Comparison of ENCODE assay signal across 24 cellular contexts in the genomic region with DNA sequence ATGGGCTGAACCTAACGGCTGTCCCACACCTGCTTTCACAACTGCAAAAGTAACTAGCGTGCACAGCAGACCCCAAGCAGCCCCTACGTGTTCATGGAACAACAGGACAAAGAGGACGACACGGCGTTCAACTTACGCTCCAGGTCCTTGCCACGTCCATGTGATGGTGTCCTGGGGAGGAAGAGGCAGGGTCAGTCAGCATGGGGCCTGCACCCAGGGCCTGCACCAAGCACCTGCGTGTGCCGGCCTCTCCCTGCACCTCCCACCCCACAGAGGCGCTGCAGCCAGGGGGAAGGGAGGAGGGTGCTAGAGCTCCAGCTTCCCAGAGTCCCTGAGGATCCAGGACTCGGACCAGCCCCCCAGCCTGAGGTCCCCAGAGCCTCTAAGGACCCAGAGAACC. TPM values are rescaled to one million over a fixed set of nuclear protein-coding genes. Genes with fewer than 3 reads are reported as not detected.
DNase-seq lines count a peak whose midpoint lies in the region; ATAC-seq and TF ChIP-seq lines count a peak whose summit lies in the region.
"Had no signal": no experiment of that assay in that cellular context is flagged by ENCODE, and none has a peak within 500 bp of the region (broad histone marks: within the 10 kb centered on the region; RNA-seq: fewer than 3 reads in every experiment).

No MANE protein-coding gene starts in this region.

- H3K27me3 ChIP-seq in right atrium auricular region, result no peaks in the 10 kb centered on the region
- H3K27me3 ChIP-seq in adrenal gland, result no peaks in the 10 kb centered on the region
- no peaks in the 10 kb centered on the region for H3K27me3 ChIP-seq in stomach
- H3K27me3 ChIP-seq: BE2C, esophagus muscularis mucosa, gastrocnemius medialis, SJCRH30, upper lobe of right lung had no signal

- no peak for ATAC-seq in Right ventricle myocardium superior (ENCODE audit: poor library complexity)
- ATAC-seq in mucosa of descending colon, result no peak
- ATAC-seq: gastrocnemius medialis, HCT116 had no signal

- TF ChIP-seq POLR2A in adrenal gland (IDR thresholded peaks at IDR 0.05), result no peak
- no peak for TF ChIP-seq POLR2A in stomach (IDR thresholded peaks at IDR 0.05)

- no peak for TF ChIP-seq CTCF in right atrium auricular region (IDR thresholded peaks at IDR 0.05)
- no peak for TF ChIP-seq CTCF in adrenal gland (IDR thresholded peaks at IDR 0.05)
- no peak for TF ChIP-seq CTCF in mucosa of descending colon (IDR thresholded peaks at IDR 0.05)
- no peak for TF ChIP-seq CTCF in stomach (IDR thresholded peaks at IDR 0.05)

- 84 to 95% (median 92%) methylated on average over 5 to 12 of the region's 12 CpGs for WGBS in adrenal gland, 4 donors
- WGBS in stomach, 5 donors, result 79 to 93% (median 87%) methylated on average over 10 to 12 of the region's 12 CpGs

- intact Hi-C loops in Right ventricle myocardium superior (cut with DNase I), result no loop called here
- intact Hi-C loops in adrenal gland (cut with DNase I), result loop anchor here in 1 of 2 donors (10.0 kb wide), 1 partner anchor 154 kb away; no protein-coding TSS in a partner anchor
- intact Hi-C loops in mucosa of descending colon (cut with DNase I, micrococcal nuclease), result no loop called here
- intact Hi-C loops in stomach (cut with DNase I; ENCODE audit: low total_unique reads), result no loop called here

- H3K27ac ChIP-seq in right atrium auricular region (no peak overlapping the region), adrenal gland (peak overlapping the region in 3 of 5 donors; percentile 19 to 86 (median 79)), stomach (peak overlapping the region in 3 of 5 donors; percentile 34 to 66 (median 65))
- H3K27ac ChIP-seq: gastrocnemius medialis, KMS-11, SJCRH30, upper lobe of right lung had no signal

- no peak for TF ChIP-seq EP300 in stomach (IDR thresholded peaks at IDR 0.05)

- H3K4me1 ChIP-seq in right atrium auricular region (peaks cover 0 to 8% of the 10 kb centered on the region in 2 donors), adrenal gland (replicated peaks in 1 of 2) (peaks cover 5 to 15% of the 10 kb centered on the region in 2 donors), mucosa of descending colon (ENCODE audit: low read depth) (no peaks in the 10 kb centered on the region), stomach (peaks cover 0 to 16% (median 11%) of the 10 kb centered on the region in 4 donors)
- H3K4me1 ChIP-seq: BE2C, gastrocnemius medialis, SJCRH30 had no signal

- no peak overlapping the region for H3K4me3 ChIP-seq in right atrium auricular region
- no peak overlapping the region for H3K4me3 ChIP-seq in adrenal gland
- H3K4me3 ChIP-seq in mucosa of descending colon, result no peak overlapping the region
- no peak overlapping the region for H3K4me3 ChIP-seq in stomach
- H3K4me3 ChIP-seq: esophagus muscularis mucosa, gastrocnemius medialis, SJCRH30, upper lobe of right lung had no signal

- DNase-seq in Right ventricle myocardium superior, result peak; percentile 22
- no peak for DNase-seq in right atrium auricular region (ENCODE audit: low spot score)
- DNase-seq in adrenal gland, result no peak
- DNase-seq in mucosa of descending colon, result peak in 2 of 3 donors; percentile 19 to 42
- DNase-seq in stomach, result no peak
- no peak for DNase-seq in stimulated activated CD4-positive, alpha-beta T cell treated with anti-CD3 and anti-CD28 coated beads, Interleukin-2, amount 100 ng/mL, for 48 hours
- no peak for DNase-seq in NCI-H774 (lab: John Stamatoyannopoulos, UW)
- no peak for DNase-seq in SW480 (ENCODE audit: low spot score)
- DNase-seq: BE2C; Calu3; effector memory CD4-positive, alpha-beta T cell; NCI-H1694; NCI-H2171 treated with DMSO at 0.1 percent for 48 hours; NCI-H526; occipital lobe; retina; SJCRH30 had no signal

- H3K36me3 ChIP-seq in right atrium auricular region (peaks cover 7% of the 10 kb centered on the region), adrenal gland (replicated peaks in 1 of 2) (peaks cover 0 to 6% of the 10 kb centered on the region in 2 donors), mucosa of descending colon (ENCODE audit: low read depth) (no peaks in the 10 kb centered on the region), stomach (peaks cover 16 to 75% (median 54%) of the 10 kb centered on the region in 4 donors)
- H3K36me3 ChIP-seq: gastrocnemius medialis, SJCRH30 had no signal

- H3K9me3 ChIP-seq in right atrium auricular region (no peaks in the 10 kb centered on the region), adrenal gland (replicated peaks in 1 of 3) (no peaks in the 10 kb centered on the region), mucosa of descending colon (no peaks in the 10 kb centered on the region), stomach (no peaks in the 10 kb centered on the region)
- H3K9me3 ChIP-seq: BE2C, esophagus muscularis mucosa, gastrocnemius medialis, SJCRH30, upper lobe of right lung had no signal

RNA-seq across cellular contexts. Expression of a gene that starts 35.6 kb away (rescaled TPM):
- total RNA-seq in Right ventricle myocardium superior (not detected), right atrium auricular region (under 1 TPM in 1 of 2 donors, not detected in 1; 0.16 TPM), adrenal gland (not detected), mucosa of descending colon (not detected), stomach (not detected)
- polyA plus RNA-seq in adrenal gland (under 1 TPM in 1 of 3 donors, not detected in 2; 0.10 TPM), stomach (under 1 TPM in 1 of 3 donors, not detected in 2; 0.05 TPM)
- total RNA-seq: Calu3, chondrocyte, gastrocnemius medialis, lower leg skin, occipital lobe had no signal

RNA-seq across cellular contexts. Expression of a gene that starts 43.0 kb away (rescaled TPM):
- total RNA-seq in Right ventricle myocardium superior, result 11.5 TPM
- 10 to 100 TPM; 13.2 to 18.1 TPM for total RNA-seq in right atrium auricular region
- total RNA-seq in adrenal gland, result 10 to 100 TPM; 33.9 to 59.1 (median 43.4) TPM
- 10 to 100 TPM; 23.2 to 45.3 (median 42.8) TPM for polyA plus RNA-seq in adrenal gland
- 10 to 100 TPM in 2 of 3 donors, 1 to 10 TPM in 1; 6.7 to 27.2 (median 26.0) TPM for total RNA-seq in mucosa of descending colon
- 100 to 1,000 TPM in 1 of 5 donors, 10 to 100 TPM in 4; 13.4 to 229 (median 17.4) TPM for total RNA-seq in stomach
- 10 to 100 TPM in 2 of 3 donors, 1 to 10 TPM in 1; 5.2 to 11.8 (median 11.6) TPM for polyA plus RNA-seq in stomach

Comparison
In these comparisons a context has a peak if more than half of its experiments do, and no peak if none do; other contexts are left out.
1. DNase-seq: peak in Right ventricle myocardium superior (single experiment) and mucosa of descending colon (2 of 3); none in right atrium auricular region (single experiment), adrenal gland (0 of 7), stomach (single experiment), stimulated activated CD4-positive, alpha-beta T cell treated with anti-CD3 and anti-CD28 coated beads, Interleukin-2, amount 100 ng/mL, for 48 hours (0 of 2), NCI-H774 (single experiment) and SW480 (single experiment).
2. H3K27ac ChIP-seq: peak in adrenal gland (3 of 5) and stomach (3 of 5); none in right atrium auricular region (0 of 2).